ENCODE assay signal across 21 cellular contexts in the genomic region with DNA sequence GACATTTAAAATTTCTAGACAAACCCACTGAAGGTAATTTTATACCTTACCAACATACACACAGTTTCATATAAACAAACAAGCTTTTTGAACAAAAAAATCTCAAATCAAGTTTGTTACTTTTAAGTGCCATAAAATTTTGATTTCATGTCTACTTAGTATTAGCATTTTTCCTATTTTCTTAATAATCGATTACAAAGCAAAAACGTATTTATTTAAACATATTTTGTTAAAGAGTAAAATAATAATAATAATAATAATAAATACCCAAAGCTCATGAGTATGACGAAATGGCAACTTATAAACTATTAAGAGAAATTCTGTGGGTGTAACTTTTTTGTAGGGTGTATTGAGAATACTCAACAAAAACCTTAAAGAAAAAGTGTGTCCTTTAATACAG.
"Had no signal": no experiment of that assay in that cellular context is flagged by ENCODE, and none has a peak within 500 bp of the region (broad histone marks: within the 10 kb centered on the region; RNA-seq: fewer than 3 reads in every experiment).

No MANE protein-coding gene starts in this region.

- H3K4me2 ChIP-seq: KMS-11 had no signal

- ATAC-seq: HepG2 had no signal

- DNase-seq: IMR-90, Kasumi-1, MM.1S, NCI-H1092 treated with DMSO at 0.1 percent for 48 hours, NCI-H1436, NCI-H187, NCI-H2029, NCI-H2081 treated with DMSO at 0.1 percent for 48 hours, NCI-H2171, NCI-H226, NCI-H446, NCI-H510A, NCI-H524 treated with DMSO at 0.1 percent for 48 hours, NCI-H69, NCI-H774, SHP77, SK-N-SH, SW 1271 had no signal

- H3K9ac ChIP-seq: KMS-11, SK-N-SH had no signal

- H3K27ac ChIP-seq: KMS-11, RWPE1 had no signal

- H3K9me3 ChIP-seq: SK-N-SH had no signal

- FAIRE-seq: HepG2 had no signal
